8 cellular contexts compared by ENCODE assay signal in the genomic region with DNA sequence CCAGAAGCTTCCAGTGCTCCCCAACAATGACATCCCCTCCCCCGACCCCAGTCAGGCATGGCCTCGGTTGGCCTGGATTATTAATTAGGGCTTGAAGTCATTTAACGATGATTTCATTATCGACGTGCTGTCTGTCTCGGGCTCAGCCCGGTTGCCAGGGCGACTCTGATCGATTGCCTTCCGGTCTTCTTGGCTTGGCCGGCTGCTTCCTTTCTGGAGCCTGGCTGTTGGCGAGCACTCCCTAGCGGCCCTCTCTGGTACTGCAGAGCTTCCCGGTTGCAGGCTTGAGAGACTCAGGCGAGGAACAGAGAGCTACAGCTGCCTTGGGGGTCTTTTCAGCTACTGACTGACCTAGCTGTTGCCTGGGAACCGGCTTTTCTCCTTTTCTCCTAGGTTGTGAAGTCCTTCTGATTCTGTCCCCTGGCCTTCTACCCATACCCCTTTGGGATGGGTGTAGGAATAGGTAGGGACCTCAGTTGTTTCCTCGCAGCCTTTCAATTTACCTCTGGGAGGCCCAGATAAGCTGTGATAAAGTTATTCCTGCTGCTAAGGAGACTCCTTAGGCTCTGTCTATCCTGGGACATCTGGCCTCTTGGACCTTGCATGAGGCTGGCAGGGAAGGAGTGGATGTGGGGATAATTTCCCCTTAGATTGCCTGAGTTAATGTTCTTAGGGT. TPM values are rescaled to one million over a fixed set of nuclear protein-coding genes. Genes with fewer than 3 reads are reported as not detected.
DNase-seq lines count a peak whose midpoint lies in the region; ATAC-seq and TF ChIP-seq lines count a peak whose summit lies in the region.

No MANE protein-coding gene starts in this region.

- H3K27ac ChIP-seq in dorsolateral prefrontal cortex = no peak overlapping the region

- intact Hi-C loops in dorsolateral prefrontal cortex (cut with DNase I) (loop anchor here (10.0 kb wide), 1 partner anchor 438 kb away; no protein-coding TSS in a partner anchor), lower leg skin (cut with DNase I; ENCODE audit: low total_unique reads) (no loop called here)

- WGBS in lower leg skin, 2 donors = 11 to 13% methylated on average over 17 of the region's 17 CpGs

- no peak for TF ChIP-seq POLR2A in lower leg skin (IDR thresholded peaks at IDR 0.05)

- in situ Hi-C loops in ACHN (cut with HindIII; ENCODE audit: low pct_ligation_motif_present, low pct_unique_long_range_greater_than_20kb, low sequenced_read_pairs) = no loop called here

- H3K4me3 ChIP-seq in dorsolateral prefrontal cortex (peak overlapping the region in 35 of 59 donors; percentile 0 to 51 (median 30)), lower leg skin (ENCODE audit: low read depth, poor library complexity, severe bottlenecking) (no peak overlapping the region)

- DNase-seq in ACHN (peak; percentile 85), NCI-H2196 treated with DMSO at 0.1 percent for 48 hours (lab: John Stamatoyannopoulos, UW; ENCODE audit: unreplicated experiment) (peak; percentile 30), dorsolateral prefrontal cortex (peak; percentile 70 to 85 (median 82)), lower leg skin (ENCODE audit: low spot score in 2 of 2) (peak; percentile 76 to 96)
- DNase-seq in activated CD4-positive, alpha-beta T cell treated with anti-CD3 and anti-CD28 coated beads, Interleukin-2, amount 50 U/mL, for 1 hour = peak; percentile 79
- peak; percentile 55 for DNase-seq in stimulated activated CD8-positive, alpha-beta memory T cell treated with anti-CD3 and anti-CD28 coated beads, Interleukin-12 subunit alpha, Interleukin-12 subunit beta, amount 100 ng/mL, for 4 hours (ENCODE audit: low read depth)

- H3K27me3 ChIP-seq in dorsolateral prefrontal cortex = peaks cover 0 to 46% (median 11%) of the 10 kb centered on the region in 45 donors

- ATAC-seq in GM18499 (IDR thresholded peaks at IDR 0.05; ENCODE audit: insufficient read depth, unreplicated experiment) (peak; percentile 38), HG03025 (IDR thresholded peaks at IDR 0.05; ENCODE audit: low FRiP score, unreplicated experiment) (peak; percentile 58)

- TF ChIP-seq CTCF in dorsolateral prefrontal cortex (IDR thresholded peaks at IDR 0.05 in 54 of 56, conservative IDR thresholded peaks at IDR 0.05 in 2 of 56; ENCODE audit: low read depth in 1 of 56, partially characterized antibody in 56 of 56) (peak; percentile 49 to 95 (median 87)), lower leg skin (IDR thresholded peaks at IDR 0.05) (peak in 2 of 3 donors; percentile 2 to 85)

RNA-seq across cellular contexts. Expression of a gene that starts 5.5 kb away (rescaled TPM):
- total RNA-seq in dorsolateral prefrontal cortex (1 to 10 TPM in 52 of 120 experiments, under 1 TPM in 9, not detected in 59; 0.86 to 3.7 (median 1.4) TPM), lower leg skin (not detected)

RNA-seq across cellular contexts. Expression of a gene that starts 30.0 kb away (rescaled TPM):
- total RNA-seq in dorsolateral prefrontal cortex (100 to 1,000 TPM; 146 to 279 (median 206) TPM), lower leg skin (100 to 1,000 TPM; 313 to 432 (median 391) TPM)

Comparison
In these comparisons a context has a peak if more than half of its experiments do, and no peak if none do; other contexts are left out.
1. DNase-seq: peak in every context shown above with its lines; median percentile 86 in lower leg skin; 85 in ACHN; 82 in dorsolateral prefrontal cortex; 79 in activated CD4-positive, alpha-beta T cell treated with anti-CD3 and anti-CD28 coated beads, Interleukin-2, amount 50 U/mL, for 1 hour; 55 in stimulated activated CD8-positive, alpha-beta memory T cell treated with anti-CD3 and anti-CD28 coated beads, Interleukin-12 subunit alpha, Interleukin-12 subunit beta, amount 100 ng/mL, for 4 hours; 30 in NCI-H2196 treated with DMSO at 0.1 percent for 48 hours.